Comparison of ENCODE assay signal across 10 cellular contexts in genomic region chr11:1573847-1574255, GRCh38. TPM values are rescaled to one million over a fixed set of nuclear protein-coding genes. Genes with fewer than 3 reads are reported as not detected.
A peak's percentile ranks its signal among the peaks of the same experiment; 100 is the strongest.
DNase-seq lines count a peak whose midpoint lies in the region; ATAC-seq, FAIRE-seq and TF ChIP-seq lines count a peak whose summit lies in the region.
"Had no signal": no experiment of that assay in that cellular context is flagged by ENCODE, and none has a peak within 500 bp of the region (broad histone marks: within the 10 kb centered on the region; RNA-seq: fewer than 3 reads in every experiment).

No MANE protein-coding gene starts in this region.

- dilution Hi-C loops in keratinocyte (cut with MboI; ENCODE audit: extremely low pct_ligation_motif_present, low sequenced_read_pairs): no loop called here

- H3K4me3 ChIP-seq in keratinocyte (ENCODE audit: control insufficient read depth in 2 of 3, extremely low read depth in 1 of 3, insufficient read depth in 2 of 3, low read depth in 1 of 3, low read length in 3 of 3): no peak overlapping the region

- no peaks in the 10 kb centered on the region for H3K27me3 Mint-ChIP-seq in T-helper 17 cell

- no peaks in the 10 kb centered on the region for H3K36me3 ChIP-seq in keratinocyte (ENCODE audit: control insufficient read depth in 2 of 2, extremely low read depth in 1 of 2, insufficient read depth in 2 of 2, low read length in 2 of 2)

- peaks cover 37% of the 10 kb centered on the region for H3K27me3 ChIP-seq in keratinocyte (ENCODE audit: control insufficient read depth, extremely low read depth, insufficient read depth, low read length)

- H3K9ac ChIP-seq in keratinocyte (ENCODE audit: control insufficient read depth, extremely low read depth, insufficient read depth, low read length): no peak overlapping the region

- no peak for FAIRE-seq in keratinocyte (lab: Jason Lieb, UNC)

- no peak for TF ChIP-seq CTCF in keratinocyte (optimal IDR thresholded peaks at IDR 0.05 in 1 of 3, IDR thresholded peaks at IDR 0.05 in 1 of 3, conservative IDR thresholded peaks at IDR 0.05 in 1 of 3; ENCODE audit: extremely low read depth in 1 of 3, insufficient read depth in 2 of 3, low read length in 3 of 3)

- DNase-seq in NCI-H2107 (lab: John Stamatoyannopoulos, UW): peak; percentile 90
- DNase-seq in NCI-H2107 treated with DMSO at 0.1 percent for 48 hours (lab: John Stamatoyannopoulos, UW; ENCODE audit: unreplicated experiment): no peak
- DNase-seq in T-helper 17 cell: no peak
- DNase-seq in keratinocyte (ENCODE audit: low read depth, low spot score): no peak
- DNase-seq in substantia nigra (lab: John Stamatoyannopoulos, UW): peak in 1 of 49 donors; percentile 63
- DNase-seq in DMS 273 (lab: John Stamatoyannopoulos, UW; ENCODE audit: unreplicated experiment): no peak
- no peak for DNase-seq in Kasumi-1 (lab: John Stamatoyannopoulos, UW)

- H3K4me3 Mint-ChIP-seq in T-helper 17 cell: peak overlapping the region; percentile 91

- H3K4me2 ChIP-seq in keratinocyte (ENCODE audit: control insufficient read depth, extremely low read depth, insufficient read depth, low read depth, low read length): peak overlapping the region; percentile 37

- H3K9me3 ChIP-seq in T-helper 17 cell (ENCODE audit: control insufficient read depth, low read length, poor library complexity, severe bottlenecking) (peaks cover 9% of the 10 kb centered on the region), keratinocyte (ENCODE audit: control insufficient read depth, low read depth, low read length) (peaks cover 4% of the 10 kb centered on the region)

- no peaks in the 10 kb centered on the region for H4K20me1 ChIP-seq in keratinocyte (ENCODE audit: control insufficient read depth, extremely low read depth, insufficient read depth, low read length)

- peaks cover 11% of the 10 kb centered on the region for H3K4me1 Mint-ChIP-seq in T-helper 17 cell

- H2AFZ ChIP-seq in keratinocyte (ENCODE audit: control insufficient read depth, low read length): no peak overlapping the region

- peak overlapping the region; percentile 89 for H3K27ac Mint-ChIP-seq in T-helper 17 cell

- H3K79me2 ChIP-seq in keratinocyte (ENCODE audit: control insufficient read depth, insufficient read depth, low read length): no peaks in the 10 kb centered on the region

- H3K27ac ChIP-seq in keratinocyte (ENCODE audit: control insufficient read depth, insufficient read depth, low read length) (no peak overlapping the region), substantia nigra (ENCODE audit: low read depth, low read length, poor library complexity, severe bottlenecking) (peak overlapping the region; percentile 58)
- H3K27ac ChIP-seq: foreskin keratinocyte had no signal

- H3K4me1 ChIP-seq in keratinocyte (ENCODE audit: control insufficient read depth, extremely low read depth, insufficient read depth, low read length): no peaks in the 10 kb centered on the region
- H3K4me1 ChIP-seq: foreskin keratinocyte had no signal

- ATAC-seq in T-helper 17 cell (peak; percentile 3), HG02759 (IDR thresholded peaks at IDR 0.05; ENCODE audit: unreplicated experiment) (no peak)

- H3K36me3 Mint-ChIP-seq in T-helper 17 cell (ENCODE audit: low read depth): no peaks in the 10 kb centered on the region

- no peaks in the 10 kb centered on the region for H3K9me1 ChIP-seq in keratinocyte (ENCODE audit: control insufficient read depth, extremely low read depth, insufficient read depth, low read length)

RNA-seq across cellular contexts. Expression of gene DUSP8, which starts 1.8 kb away (rescaled TPM):
- total RNA-seq in T-helper 17 cell: 10 to 100 TPM; 79.5 to 90.1 TPM
- polyA plus RNA-seq in keratinocyte: 0.58 to 1.7 TPM (median 1.3 TPM) in 3 replicates
- polyA plus RNA-seq in keratinocyte (2011; ENCODE audit: low read depth): 1.7 TPM
- 1.7 and 2.5 TPM in 2 replicates for polyA plus RNA-seq in keratinocyte (2011; cell fraction: cytosol; rRNA removed)
- polyA plus RNA-seq in keratinocyte (2011; cell fraction: nucleus; rRNA removed): 5.6 and 7.0 TPM in 2 replicates
- 1.0 and 4.9 TPM in 2 replicates for polyA plus RNA-seq in keratinocyte (2012; ENCODE audit: low replicate concordance)
- 0.43 to 2.8 TPM (median 1.3 TPM) in 3 replicates for polyA minus RNA-seq in keratinocyte
- polyA minus RNA-seq in keratinocyte (2011; cell fraction: cytosol; rRNA and poly(A)+ RNA removed): 4.0 TPM
- polyA minus RNA-seq in keratinocyte (2011; cell fraction: nucleus; rRNA and poly(A)+ RNA removed): 1.5 and 1.6 TPM in 2 replicates

RNA-seq across cellular contexts. Expression of gene KRTAP5-1, which starts 11.2 kb away (rescaled TPM):
- total RNA-seq in T-helper 17 cell: not detected
- not detected in 3 replicates for polyA plus RNA-seq in keratinocyte
- not detected for polyA plus RNA-seq in keratinocyte (2011; ENCODE audit: low read depth)
- polyA plus RNA-seq in keratinocyte (2011; cell fraction: cytosol; rRNA removed): not detected in 2 replicates
- polyA plus RNA-seq in keratinocyte (2011; cell fraction: nucleus; rRNA removed): not detected in 2 replicates
- not detected in 2 replicates for polyA plus RNA-seq in keratinocyte (2012; ENCODE audit: low replicate concordance)
- polyA minus RNA-seq in keratinocyte: not detected in 3 replicates
- not detected for polyA minus RNA-seq in keratinocyte (2011; cell fraction: cytosol; rRNA and poly(A)+ RNA removed)
- polyA minus RNA-seq in keratinocyte (2011; cell fraction: nucleus; rRNA and poly(A)+ RNA removed): not detected in 2 replicates
- total RNA-seq: foreskin keratinocyte had no signal
- polyA plus RNA-seq: AG04450, foreskin keratinocyte had no signal

RNA-seq across cellular contexts. Expression of gene KRTAP5-2, which starts 24.2 kb away (rescaled TPM):
- total RNA-seq in T-helper 17 cell: not detected
- not detected in 3 replicates for polyA plus RNA-seq in keratinocyte
- not detected for polyA plus RNA-seq in keratinocyte (2011; ENCODE audit: low read depth)
- not detected in 2 replicates for polyA plus RNA-seq in keratinocyte (2011; cell fraction: cytosol; rRNA removed)
- polyA plus RNA-seq in keratinocyte (2011; cell fraction: nucleus; rRNA removed): not detected in 2 replicates
- polyA plus RNA-seq in keratinocyte (2012; ENCODE audit: low replicate concordance): not detected in 2 replicates
- polyA minus RNA-seq in keratinocyte: not detected in 3 replicates
- polyA minus RNA-seq in keratinocyte (2011; cell fraction: cytosol; rRNA and poly(A)+ RNA removed): not detected
- polyA minus RNA-seq in keratinocyte (2011; cell fraction: nucleus; rRNA and poly(A)+ RNA removed): not detected in 2 replicates
- total RNA-seq: foreskin keratinocyte had no signal
- polyA plus RNA-seq: AG04450, foreskin keratinocyte had no signal

RNA-seq across cellular contexts. Expression of gene KRTAP5-3, which starts 34.4 kb away (rescaled TPM):
- total RNA-seq in T-helper 17 cell: not detected
- polyA plus RNA-seq in keratinocyte: not detected in 3 replicates
- polyA plus RNA-seq in keratinocyte (2011; ENCODE audit: low read depth): not detected
- not detected in 2 replicates for polyA plus RNA-seq in keratinocyte (2011; cell fraction: cytosol; rRNA removed)
- polyA plus RNA-seq in keratinocyte (2011; cell fraction: nucleus; rRNA removed): not detected in 2 replicates
- not detected in 2 replicates for polyA plus RNA-seq in keratinocyte (2012; ENCODE audit: low replicate concordance)
- polyA minus RNA-seq in keratinocyte: not detected in 3 replicates
- not detected for polyA minus RNA-seq in keratinocyte (2011; cell fraction: cytosol; rRNA and poly(A)+ RNA removed)
- polyA minus RNA-seq in keratinocyte (2011; cell fraction: nucleus; rRNA and poly(A)+ RNA removed): not detected in 2 replicates
- total RNA-seq: foreskin keratinocyte had no signal
- polyA plus RNA-seq: AG04450, foreskin keratinocyte had no signal

RNA-seq across cellular contexts. Expression of gene KRTAP5-4, which starts 48.1 kb away (rescaled TPM):
- total RNA-seq in T-helper 17 cell: not detected
- polyA plus RNA-seq in keratinocyte: not detected in 3 replicates
- not detected for polyA plus RNA-seq in keratinocyte (2011; ENCODE audit: low read depth)
- not detected in 2 replicates for polyA plus RNA-seq in keratinocyte (2011; cell fraction: cytosol; rRNA removed)
- not detected in 2 replicates for polyA plus RNA-seq in keratinocyte (2011; cell fraction: nucleus; rRNA removed)
- not detected in 2 replicates for polyA plus RNA-seq in keratinocyte (2012; ENCODE audit: low replicate concordance)
- not detected in 3 replicates for polyA minus RNA-seq in keratinocyte
- not detected for polyA minus RNA-seq in keratinocyte (2011; cell fraction: cytosol; rRNA and poly(A)+ RNA removed)
- not detected in 2 replicates for polyA minus RNA-seq in keratinocyte (2011; cell fraction: nucleus; rRNA and poly(A)+ RNA removed)
- total RNA-seq: foreskin keratinocyte had no signal
- polyA plus RNA-seq: AG04450, foreskin keratinocyte had no signal
